ENCODE assay signal across 12 cellular contexts in the genomic region with DNA sequence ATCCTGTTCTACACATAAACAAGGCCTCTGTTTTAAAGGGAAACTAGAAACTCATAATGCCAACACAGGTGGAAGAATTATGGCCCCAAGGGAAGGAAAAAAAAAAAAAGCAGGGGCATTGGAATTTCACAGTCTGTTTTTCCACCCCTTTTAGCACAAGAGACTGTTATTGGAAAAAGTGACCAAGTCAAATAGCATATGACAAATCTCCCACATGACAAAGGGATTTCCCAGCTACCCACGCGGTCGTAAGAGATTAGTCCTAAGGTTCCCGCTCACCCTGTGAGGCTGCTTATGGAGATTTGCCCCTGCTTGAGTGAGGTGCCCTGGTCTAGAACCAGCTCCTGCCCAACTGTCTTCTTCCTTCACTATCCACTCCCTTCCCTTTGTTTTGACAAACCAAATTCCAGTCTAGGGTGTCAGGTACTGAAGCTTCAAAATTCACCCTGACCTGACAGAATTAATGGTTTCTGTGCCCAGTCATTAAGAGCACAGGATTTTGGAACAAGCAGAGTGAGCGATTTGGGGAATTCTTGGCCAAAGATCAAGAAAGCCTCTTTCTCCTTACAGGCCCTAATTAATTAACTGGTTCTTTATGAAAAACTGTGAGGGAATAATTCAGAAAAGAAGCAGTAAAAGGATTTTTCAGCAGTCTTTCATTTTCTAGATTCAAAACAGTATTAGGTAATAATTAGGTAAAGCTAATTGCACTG.
DNase-seq lines count a peak whose midpoint lies in the region; ATAC-seq and TF ChIP-seq lines count a peak whose summit lies in the region.
"Had no signal": no experiment of that assay in that cellular context is flagged by ENCODE, and none has a peak within 500 bp of the region (broad histone marks: within the 10 kb centered on the region; RNA-seq: fewer than 3 reads in every experiment).

No MANE protein-coding gene starts in this region.

- peaks cover 15% of the 10 kb centered on the region for H3K36me3 Mint-ChIP-seq in brain
- peaks cover 3% of the 10 kb centered on the region for H3K36me3 Mint-ChIP-seq in neural progenitor cell

- no peaks in the 10 kb centered on the region for H4K20me1 ChIP-seq in neural progenitor cell (ENCODE audit: low read depth)

- H3K4me1 ChIP-seq in neural progenitor cell (peaks cover 12% of the 10 kb centered on the region), thyroid gland (peaks cover 25 to 42% of the 10 kb centered on the region in 2 donors)

- no peaks in the 10 kb centered on the region for H3K79me2 ChIP-seq in neural progenitor cell (ENCODE audit: low read depth)

- H3K9me3 Mint-ChIP-seq in brain, result peaks cover 0 to 10% (median 4%) of the 10 kb centered on the region in 5 experiments
- H3K9me3 Mint-ChIP-seq in neural progenitor cell, result peaks cover 5% of the 10 kb centered on the region
- H3K9me3 Mint-ChIP-seq: activated CD4-positive, alpha-beta T cell treated with anti-CD3 and anti-CD28 coated beads, Interleukin-2, amount 10 ng/mL, durations not matched to agents 7 days and 5 days; naive B cell had no signal

- H3K4me3 Mint-ChIP-seq in brain (peak overlapping the region in 4 of 5 experiments; percentile 13 to 34 (median 24)), neural progenitor cell (peak overlapping the region; percentile 33)
- H3K4me3 Mint-ChIP-seq: activated CD4-positive, alpha-beta T cell treated with anti-CD3 and anti-CD28 coated beads, Interleukin-2, amount 10 ng/mL, durations not matched to agents 7 days and 5 days; naive B cell had no signal

- 59 to 66% methylated on average over 5 of the region's 5 CpGs for WGBS in thyroid gland, 2 donors

- H3K4me3 ChIP-seq in neural progenitor cell, result no peak overlapping the region
- H3K4me3 ChIP-seq in thyroid gland (replicated peaks in 1 of 3), result no peak overlapping the region

- intact Hi-C loops in thyroid gland (cut with DNase I), result no loop called here

- H3K9me3 ChIP-seq in neural progenitor cell (ENCODE audit: low read depth) (no peaks in the 10 kb centered on the region), thyroid gland (no peaks in the 10 kb centered on the region)

- ATAC-seq in HG02571 (IDR thresholded peaks at IDR 0.05; ENCODE audit: unreplicated experiment) (no peak), GM19328 (IDR thresholded peaks at IDR 0.05; ENCODE audit: unreplicated experiment) (no peak)

- peak overlapping the region; percentile 6 for H2AFZ ChIP-seq in neural progenitor cell (replicated peaks)

- H3K9ac ChIP-seq in neural progenitor cell, result no peak overlapping the region

- peaks cover 6% of the 10 kb centered on the region for H3K27me3 Mint-ChIP-seq in brain
- peaks cover 6% of the 10 kb centered on the region for H3K27me3 Mint-ChIP-seq in neural progenitor cell (ENCODE audit: insufficient read depth, low read depth)
- H3K27me3 Mint-ChIP-seq: activated CD4-positive, alpha-beta T cell treated with anti-CD3 and anti-CD28 coated beads, Interleukin-2, amount 10 ng/mL, durations not matched to agents 7 days and 5 days had no signal

- no peaks in the 10 kb centered on the region for H3F3A ChIP-seq in neural progenitor cell (ENCODE audit: low read depth)

- H3K27me3 ChIP-seq in neural progenitor cell, result no peaks in the 10 kb centered on the region
- no peaks in the 10 kb centered on the region for H3K27me3 ChIP-seq in thyroid gland

- H3K27ac ChIP-seq in neural progenitor cell, result no peak overlapping the region
- H3K27ac ChIP-seq in thyroid gland, result peak overlapping the region; percentile 67 to 83 (median 74)

- peak overlapping the region; percentile 79 to 95 (median 86) for H3K27ac Mint-ChIP-seq in brain
- H3K27ac Mint-ChIP-seq in neural progenitor cell, result no peak overlapping the region
- H3K27ac Mint-ChIP-seq: activated CD4-positive, alpha-beta T cell treated with anti-CD3 and anti-CD28 coated beads, Interleukin-2, amount 10 ng/mL, durations not matched to agents 7 days and 5 days had no signal

- peak; percentile 24 for DNase-seq in activated naive CD4-positive, alpha-beta T cell treated with Interleukin-2 at 50 U/mL for 16 hours
- DNase-seq in activated naive CD4-positive, alpha-beta T cell (lab: John Stamatoyannopoulos, UW), result no peak
- DNase-seq in neural progenitor cell (ENCODE audit: low spot score) (no peak), thyroid gland (peak; percentile 38 to 51), NCI-H345 treated with DMSO at 0.1 percent for 48 hours (lab: John Stamatoyannopoulos, UW; ENCODE audit: unreplicated experiment) (no peak)
- DNase-seq: activated CD4-positive, alpha-beta T cell treated with anti-CD3 and anti-CD28 coated beads, Interleukin-2, amount 10 ng/mL, durations not matched to agents 7 days and 5 days; glutamatergic neuron; naive B cell; SHP77 had no signal

- TF ChIP-seq CTCF in brain (conservative IDR thresholded peaks at IDR 0.05) (no peak), neural progenitor cell (IDR thresholded peaks at IDR 0.05) (no peak), thyroid gland (IDR thresholded peaks at IDR 0.05) (no peak)

- H3K36me3 ChIP-seq in neural progenitor cell (no peaks in the 10 kb centered on the region), thyroid gland (no peaks in the 10 kb centered on the region)

- peak in 1 of 2 donors; percentile 7 for TF ChIP-seq POLR2A in thyroid gland (IDR thresholded peaks at IDR 0.05)

- H3K4me1 Mint-ChIP-seq in brain (peaks cover 51% of the 10 kb centered on the region), neural progenitor cell (peaks cover 45% of the 10 kb centered on the region)
- H3K4me1 Mint-ChIP-seq: activated CD4-positive, alpha-beta T cell treated with anti-CD3 and anti-CD28 coated beads, Interleukin-2, amount 10 ng/mL, durations not matched to agents 7 days and 5 days had no signal

- no peak overlapping the region for H3K4me2 ChIP-seq in neural progenitor cell

Comparison
In these comparisons a context has a peak if more than half of its experiments do, and no peak if none do; other contexts are left out.
1. DNase-seq: peak in activated naive CD4-positive, alpha-beta T cell treated with Interleukin-2 at 50 U/mL for 16 hours (single experiment) and thyroid gland (2 of 2); none in activated naive CD4-positive, alpha-beta T cell (0 of 4), neural progenitor cell (single experiment) and NCI-H345 treated with DMSO at 0.1 percent for 48 hours (single experiment).